ENCODE assay signal across 23 cellular contexts in genomic region chr4:159221280-159221679, GRCh38.
"Had no signal": no experiment of that assay in that cellular context is flagged by ENCODE, and none has a peak within 500 bp of the region (broad histone marks: within the 10 kb centered on the region; RNA-seq: fewer than 3 reads in every experiment).

No MANE protein-coding gene starts in this region.

- H3K27me3 ChIP-seq: colonic mucosa, heart right ventricle, neutrophil, pancreas, right atrium auricular region, sigmoid colon, stomach, thyroid gland, vagina had no signal

- H3K9me3 Mint-ChIP-seq: effector memory CD8-positive, alpha-beta T cell; memory B cell; natural killer cell had no signal

- DNase-seq: colonic mucosa; dermis blood vessel endothelial cell; effector memory CD8-positive, alpha-beta T cell; heart right ventricle; hippocampal formation; left colon; natural killer cell; pancreas; sigmoid colon; stimulated activated CD4-positive, alpha-beta T cell treated with anti-CD3 and anti-CD28 coated beads, Interleukin-2, amount 100 ng/mL, for 24 hours; stimulated activated CD4-positive, alpha-beta T cell treated with anti-CD3 and anti-CD28 coated beads, Interleukin-4, amount 100 ng/mL, for 24 hours; stimulated activated naive CD4-positive, alpha-beta T cell treated with Interleukin-2 at 50 U/mL for 16 hours; stomach; thyroid gland; trophoblast cell had no signal

- H3K36me3 Mint-ChIP-seq: natural killer cell; stimulated activated effector memory CD8-positive, alpha-beta T cell treated with anti-CD3 and anti-CD28 coated beads, Interleukin-12 subunit alpha, Interleukin-12 subunit beta, amount 100 ng/mL, for 72 hours had no signal

- H3K36me3 ChIP-seq: colonic mucosa, heart right ventricle, neutrophil, pancreas, right atrium auricular region, sigmoid colon, stomach, thyroid gland, vagina had no signal

- H3K9me3 ChIP-seq: colonic mucosa, heart right ventricle, neutrophil, pancreas, right atrium auricular region, sigmoid colon, stomach, thyroid gland, vagina had no signal

- H3K4me1 ChIP-seq: pancreas, vagina had no signal

- H3K4me3 ChIP-seq: colonic mucosa, heart right ventricle, lung, pancreas, right atrium auricular region, sigmoid colon, stomach, thyroid gland, vagina had no signal

- H3K27ac Mint-ChIP-seq: effector memory CD8-positive, alpha-beta T cell; memory B cell; natural killer cell; stimulated activated effector memory CD8-positive, alpha-beta T cell treated with anti-CD3 and anti-CD28 coated beads, Interleukin-12 subunit alpha, Interleukin-12 subunit beta, amount 100 ng/mL, for 72 hours had no signal

- FAIRE-seq: frontal cortex, islet of Langerhans, pancreas had no signal

- H3K27ac ChIP-seq: colonic mucosa, neutrophil, pancreas, sigmoid colon, stomach, vagina had no signal

- H3K4me3 Mint-ChIP-seq: effector memory CD8-positive, alpha-beta T cell; memory B cell; natural killer cell; stimulated activated effector memory CD8-positive, alpha-beta T cell treated with anti-CD3 and anti-CD28 coated beads, Interleukin-12 subunit alpha, Interleukin-12 subunit beta, amount 100 ng/mL, for 72 hours had no signal

- H3K27me3 Mint-ChIP-seq: effector memory CD8-positive, alpha-beta T cell; memory B cell had no signal

- ATAC-seq: effector memory CD8-positive, alpha-beta T cell; left colon; natural killer cell; pancreas; stimulated activated effector memory CD8-positive, alpha-beta T cell treated with anti-CD3 and anti-CD28 coated beads, Interleukin-12 subunit alpha, Interleukin-12 subunit beta, amount 100 ng/mL, for 72 hours had no signal
